Comparison of ENCODE assay signal across 24 cellular contexts in genomic region chr12:88225776-88226175, GRCh38.
"Had no signal": no experiment of that assay in that cellular context is flagged by ENCODE, and none has a peak within 500 bp of the region (broad histone marks: within the 10 kb centered on the region; RNA-seq: fewer than 3 reads in every experiment).

No MANE protein-coding gene starts in this region.

- H3K4me3 ChIP-seq: breast epithelium had no signal

- H3K4me1 ChIP-seq: breast epithelium had no signal

- H3K27ac ChIP-seq: breast epithelium, KMS-11, VCaP had no signal

- H3K9ac ChIP-seq: KMS-11 had no signal

- DNase-seq: activated CD4-positive, CD25-positive, alpha-beta regulatory T cell; activated CD8-positive, alpha-beta memory T cell treated with anti-CD3 and anti-CD28 coated beads, Interleukin-2, amount 50 U/mL, for 4 hours; activated CD8-positive, alpha-beta T cell treated with anti-CD3 and anti-CD28 coated beads for 36 hours; activated naive CD4-positive, alpha-beta T cell treated with anti-CD3 and anti-CD28 coated beads, Interleukin-2, amount 50 U/mL, for 16 hours; activated T-cell treated with anti-CD3 and anti-CD28 coated beads, Interleukin-2, amount 50 U/mL, for 72 hours; aorta; caudate nucleus; MM.1S; NCI-H1092 treated with DMSO at 0.1 percent for 48 hours; NCI-H1417 treated with DMSO at 0.1 percent for 48 hours; NCI-H1694; NCI-H2029; NCI-H2107; NCI-H2171 treated with DMSO at 0.1 percent for 48 hours; NCI-H226; NCI-H526 treated with DMSO at 0.1 percent for 48 hours; NCI-H82; SIG-M5; T-cell; T-helper 2 cell; T1000 had no signal

- H3K4me2 ChIP-seq: KMS-11 had no signal

- H3K27me3 ChIP-seq: breast epithelium had no signal

- H3K36me3 ChIP-seq: breast epithelium had no signal
